In genomic region chr6:53054532-53054931, GRCh38 we compare ENCODE assay signal across 24 cellular contexts.
"Had no signal": no experiment of that assay in that cellular context is flagged by ENCODE, and none has a peak within 500 bp of the region (broad histone marks: within the 10 kb centered on the region; RNA-seq: fewer than 3 reads in every experiment).

No MANE protein-coding gene starts in this region.

- H3K27me3 ChIP-seq: neutrophil, tibial nerve, upper lobe of left lung had no signal

- H3K4me3 Mint-ChIP-seq: immature natural killer cell; naive thymus-derived CD8-positive, alpha-beta T cell; stimulated activated memory B cell treated with anti-CD40 and anti-IgM and Interleukin-4, amounts not matched to agents 10 μg/mL and 1 μg/mL and 100 μg/mL, for 72 hours; stimulated activated naive CD8-positive, alpha-beta T cell treated with anti-CD3 and anti-CD28 coated beads, Interleukin-15, Interleukin-2, amounts not matched to agents 100 ng/mL and 50 ng/mL, for 24 hours had no signal

- H3K36me3 ChIP-seq: lower lobe of right lung, neutrophil, thoracic aorta, upper lobe of left lung had no signal

- H3K27me3 Mint-ChIP-seq: naive thymus-derived CD8-positive, alpha-beta T cell; stimulated activated memory B cell treated with anti-CD40 and anti-IgM and Interleukin-4, amounts not matched to agents 10 μg/mL and 1 μg/mL and 100 μg/mL, for 72 hours; stimulated activated naive CD8-positive, alpha-beta T cell treated with anti-CD3 and anti-CD28 coated beads, Interleukin-15, Interleukin-2, amounts not matched to agents 100 ng/mL and 50 ng/mL, for 24 hours had no signal

- DNase-seq: dermis blood vessel endothelial cell; effector memory CD4-positive, alpha-beta T cell; hypothalamus; immature natural killer cell; islet precursor cell; kidney glomerular epithelial cell; left colon; left ventricle myocardium superior; lower lobe of right lung; naive thymus-derived CD8-positive, alpha-beta T cell; posterior cingulate gyrus; retina; stimulated activated CD4-positive, alpha-beta T cell treated with anti-CD3 and anti-CD28 coated beads, Interleukin-12 subunit alpha, Interleukin-12 subunit beta, amount 100 ng/mL, for 4 hours; stimulated activated CD4-positive, alpha-beta T cell treated with anti-CD3 and anti-CD28 coated beads, Interleukin-2, amount 100 ng/mL, for 24 hours; stimulated activated CD4-positive, alpha-beta T cell treated with anti-CD3 and anti-CD28 coated beads, Interleukin-4, amount 100 ng/mL, for 24 hours; upper lobe of left lung had no signal

- H3K9me3 ChIP-seq: neutrophil, thoracic aorta, upper lobe of left lung had no signal

- H3K27ac Mint-ChIP-seq: stimulated activated memory B cell treated with anti-CD40 and anti-IgM and Interleukin-4, amounts not matched to agents 10 μg/mL and 1 μg/mL and 100 μg/mL, for 72 hours; stimulated activated naive CD8-positive, alpha-beta T cell treated with anti-CD3 and anti-CD28 coated beads, Interleukin-15, Interleukin-2, amounts not matched to agents 100 ng/mL and 50 ng/mL, for 24 hours had no signal

- H3K9me3 Mint-ChIP-seq: immature natural killer cell; naive thymus-derived CD8-positive, alpha-beta T cell; stimulated activated naive CD8-positive, alpha-beta T cell treated with anti-CD3 and anti-CD28 coated beads, Interleukin-15, Interleukin-2, amounts not matched to agents 100 ng/mL and 50 ng/mL, for 24 hours had no signal

- H3K27ac ChIP-seq: coronary artery, lower lobe of right lung, neutrophil, thoracic aorta, tibial nerve, upper lobe of left lung had no signal

- ATAC-seq: left colon; left ventricle myocardium superior; lower lobe of right lung; naive thymus-derived CD8-positive, alpha-beta T cell; sciatic nerve; stimulated activated memory B cell treated with anti-CD40 and anti-IgM and Interleukin-4, amounts not matched to agents 10 μg/mL and 1 μg/mL and 100 μg/mL, for 72 hours had no signal

- H3K4me3 ChIP-seq: coronary artery, lower lobe of right lung, smooth muscle cell, thoracic aorta, tibial nerve, upper lobe of left lung had no signal

- H3K4me2 ChIP-seq: smooth muscle cell had no signal
